Comparison of ENCODE assay signal across 11 cellular contexts in genomic region chr4:184396570-184397515, GRCh38.
DNase-seq lines count a peak whose midpoint lies in the region; ATAC-seq and TF ChIP-seq lines count a peak whose summit lies in the region.
"Had no signal": no experiment of that assay in that cellular context is flagged by ENCODE, and none has a peak within 500 bp of the region (broad histone marks: within the 10 kb centered on the region; RNA-seq: fewer than 3 reads in every experiment).

No MANE protein-coding gene starts in this region.

- CTCF ChIA-PET in activated CD4-positive, alpha-beta memory T cell treated with anti-CD3 and anti-CD28 coated beads, Interleukin-2, amount 10 ng/mL, durations not matched to agents 7 days and 5 days (lab: Charles Lee) = no interaction called here

- peak overlapping the region; percentile 87 for H3K4me2 ChIP-seq in DOHH2 (ENCODE audit: low read length)

- no peak overlapping the region for H3K27ac ChIP-seq in DOHH2 (ENCODE audit: low read depth, low read length)
- H3K27ac ChIP-seq in psoas muscle = peak overlapping the region; percentile 84

- peaks cover 94% of the 10 kb centered on the region for H3K36me3 Mint-ChIP-seq in activated CD4-positive, alpha-beta memory T cell treated with anti-CD3 and anti-CD28 coated beads, Interleukin-2, amount 10 ng/mL, durations not matched to agents 7 days and 5 days (ENCODE audit: low read depth)

- no peaks in the 10 kb centered on the region for H3K27me3 ChIP-seq in DOHH2 (ENCODE audit: control insufficient read depth, low read length)
- no peaks in the 10 kb centered on the region for H3K27me3 ChIP-seq in psoas muscle (ENCODE audit: insufficient read depth in 3 of 3, low read length in 2 of 3)

- no peaks in the 10 kb centered on the region for H4K20me1 ChIP-seq in DOHH2 (ENCODE audit: control insufficient read depth, insufficient read depth, low read depth, low read length)

- TF ChIP-seq CTCF in DOHH2 (IDR thresholded peaks at IDR 0.05; ENCODE audit: low read depth, low read length, poor library complexity, severe bottlenecking) (no peak), psoas muscle (IDR thresholded peaks at IDR 0.05) (no peak)

- peaks cover 3% of the 10 kb centered on the region; the same call in 1 of the 2 replicates for H3K36me3 ChIP-seq in DOHH2 (ENCODE audit: control insufficient read depth, low read length)
- H3K36me3 ChIP-seq in psoas muscle (ENCODE audit: insufficient read depth in 1 of 2, low read depth in 1 of 2) = peaks cover 2 to 60% of the 10 kb centered on the region in 2 donors

- H3F3A ChIP-seq in DOHH2 (ENCODE audit: control insufficient read depth, insufficient read depth) = no peaks in the 10 kb centered on the region

- peaks cover 28% of the 10 kb centered on the region for H3K4me1 ChIP-seq in DOHH2 (ENCODE audit: control insufficient read depth, low read length)
- H3K4me1 ChIP-seq in psoas muscle = peaks cover 62% of the 10 kb centered on the region

- DNase-seq in activated CD4-positive, alpha-beta memory T cell treated with anti-CD3 and anti-CD28 coated beads, Interleukin-2, amount 10 ng/mL, durations not matched to agents 7 days and 5 days = no peak
- DNase-seq in psoas muscle = peak in 1 of 2 donors; percentile 53
- no peak for DNase-seq in AG20443 (ENCODE audit: low spot score)
- DNase-seq in SKM-1 treated with dmso at 0.1 percent for 144 hours (lab: John Stamatoyannopoulos, UW; ENCODE audit: unreplicated experiment) = no peak
- DNase-seq in NCI-H1092 treated with DMSO at 0.1 percent for 48 hours (lab: John Stamatoyannopoulos, UW) = no peak
- DNase-seq: kidney; NCI-H2029; stimulated activated CD4-positive, alpha-beta T cell treated with anti-CD3 and anti-CD28 coated beads, Interleukin-4, amount 100 ng/mL, for 1 hour; stimulated activated naive CD4-positive, alpha-beta T cell had no signal

- ATAC-seq in GM21737 (IDR thresholded peaks at IDR 0.05; ENCODE audit: unreplicated experiment) = peak; percentile 2
- ATAC-seq in psoas muscle = peak; percentile 15 to 76 (median 72)

- intact Hi-C loops in psoas muscle (cut with DNase I) = loop anchor here in 1 of 2 donors (5.0 kb wide), 1 partner anchor 75 kb away; the partner anchor contains the start of gene IRF2

- H3K4me3 Mint-ChIP-seq in activated CD4-positive, alpha-beta memory T cell treated with anti-CD3 and anti-CD28 coated beads, Interleukin-2, amount 10 ng/mL, durations not matched to agents 7 days and 5 days = no peak overlapping the region

- H3K27ac Mint-ChIP-seq in activated CD4-positive, alpha-beta memory T cell treated with anti-CD3 and anti-CD28 coated beads, Interleukin-2, amount 10 ng/mL, durations not matched to agents 7 days and 5 days = peak overlapping the region; percentile 58

- H3K4me1 Mint-ChIP-seq in activated CD4-positive, alpha-beta memory T cell treated with anti-CD3 and anti-CD28 coated beads, Interleukin-2, amount 10 ng/mL, durations not matched to agents 7 days and 5 days = peaks cover 44% of the 10 kb centered on the region

- no peaks in the 10 kb centered on the region for H3K9me2 ChIP-seq in DOHH2 (replicated peaks; ENCODE audit: control insufficient read depth, low read length)

- 32 to 62% (median 36%) methylated on average over 15 of the region's 15 CpGs for WGBS in psoas muscle, 3 donors

- no peaks in the 10 kb centered on the region for H3K79me2 ChIP-seq in DOHH2 (ENCODE audit: control insufficient read depth, low read length)

- H3K4me3 ChIP-seq in DOHH2 (ENCODE audit: low read length) (no peak overlapping the region), psoas muscle (no peak overlapping the region)

- H3K9me3 ChIP-seq in DOHH2 (ENCODE audit: control insufficient read depth, insufficient read depth, low read length) (no peaks in the 10 kb centered on the region), psoas muscle (no peaks in the 10 kb centered on the region)

- H3K27me3 Mint-ChIP-seq in activated CD4-positive, alpha-beta memory T cell treated with anti-CD3 and anti-CD28 coated beads, Interleukin-2, amount 10 ng/mL, durations not matched to agents 7 days and 5 days = no peaks in the 10 kb centered on the region

- POLR2A ChIA-PET in activated CD4-positive, alpha-beta memory T cell treated with anti-CD3 and anti-CD28 coated beads, Interleukin-2, amount 10 ng/mL, durations not matched to agents 7 days and 5 days (lab: Charles Lee) = no interaction called here

- no peaks in the 10 kb centered on the region for H3K9me3 Mint-ChIP-seq in activated CD4-positive, alpha-beta memory T cell treated with anti-CD3 and anti-CD28 coated beads, Interleukin-2, amount 10 ng/mL, durations not matched to agents 7 days and 5 days
